29 cellular contexts compared by ENCODE assay signal in the genomic region with DNA sequence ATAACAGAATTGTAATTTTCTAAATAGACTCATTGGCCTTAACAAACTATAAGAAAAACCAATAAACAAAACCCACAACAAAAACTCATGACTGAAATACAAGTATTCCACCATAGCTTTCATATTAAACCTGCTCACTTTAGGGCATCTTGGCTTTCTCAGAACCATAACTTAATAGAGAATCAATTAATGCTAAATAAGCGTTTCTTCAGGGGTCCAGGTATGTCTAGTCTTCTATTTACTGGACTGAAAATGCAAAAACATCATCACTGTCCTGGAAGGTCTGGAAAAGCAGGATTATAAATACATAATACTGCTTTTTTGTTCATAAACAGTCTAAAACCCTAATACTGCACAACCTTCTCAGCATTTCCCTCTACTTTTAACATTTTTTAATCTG.
"Had no signal": no experiment of that assay in that cellular context is flagged by ENCODE, and none has a peak within 500 bp of the region (broad histone marks: within the 10 kb centered on the region; RNA-seq: fewer than 3 reads in every experiment).

No MANE protein-coding gene starts in this region.

- H3K36me3 ChIP-seq: ovary, uterus had no signal

- H3K27me3 ChIP-seq: esophagus squamous epithelium, ovary, spleen, suprapubic skin, transverse colon, upper lobe of right lung, uterus had no signal

- FAIRE-seq: endometrium had no signal

- H3K27ac Mint-ChIP-seq: natural killer cell had no signal

- H3K27ac ChIP-seq: coronary artery, esophagus squamous epithelium, lower lobe of right lung, ovary, psoas muscle, skin epidermis, spleen, suprapubic skin, transverse colon, upper lobe of right lung, uterus had no signal

- H3K4me3 ChIP-seq: coronary artery, esophagus squamous epithelium, lower lobe of right lung, ovary, psoas muscle, skin epidermis, spleen, suprapubic skin, transverse colon, upper lobe of right lung, uterus had no signal

- ATAC-seq: left ventricle myocardium superior; lower lobe of right lung; natural killer cell; psoas muscle; right cardiac atrium; stimulated activated naive CD8-positive, alpha-beta T cell treated with anti-CD3 and anti-CD28 coated beads, Interleukin-15, amount 100 ng/mL, for 72 hours; upper lobe of right lung had no signal

- H3K9me3 ChIP-seq: esophagus squamous epithelium, lower lobe of right lung, ovary, psoas muscle, spleen, suprapubic skin, transverse colon, upper lobe of right lung, uterus had no signal

- H3K27me3 Mint-ChIP-seq: stimulated activated naive CD8-positive, alpha-beta T cell treated with anti-CD3 and anti-CD28 coated beads, Interleukin-15, amount 100 ng/mL, for 72 hours had no signal

- H3K4me1 ChIP-seq: uterus had no signal

- H3K9me3 Mint-ChIP-seq: immature natural killer cell; natural killer cell; stimulated activated naive CD8-positive, alpha-beta T cell treated with anti-CD3 and anti-CD28 coated beads, Interleukin-15, amount 100 ng/mL, for 72 hours had no signal

- DNase-seq: dermis blood vessel endothelial cell; effector memory CD4-positive, alpha-beta T cell; erythroblast; esophagus squamous epithelium; foreskin melanocyte; glutamatergic neuron; hypothalamus; immature natural killer cell; islet precursor cell; kidney glomerular epithelial cell; left ventricle myocardium superior; lower lobe of right lung; natural killer cell; occipital lobe; ovary; posterior cingulate gyrus; psoas muscle; right cardiac atrium; spleen; stimulated activated CD4-positive, alpha-beta T cell treated with anti-CD3 and anti-CD28 coated beads, Interleukin-4, amount 100 ng/mL, for 4 hours; stimulated activated naive CD4-positive, alpha-beta T cell; stimulated activated naive CD8-positive, alpha-beta T cell treated with anti-CD3 and anti-CD28 coated beads, Interleukin-15, amount 100 ng/mL, for 72 hours; transverse colon; upper lobe of right lung; uterus had no signal

- H3K4me3 Mint-ChIP-seq: immature natural killer cell; natural killer cell; stimulated activated naive CD8-positive, alpha-beta T cell treated with anti-CD3 and anti-CD28 coated beads, Interleukin-15, amount 100 ng/mL, for 72 hours had no signal
